ENCODE assay signal across 31 cellular contexts in genomic region chr14:69579476-69579875, GRCh38. TPM values are rescaled to one million over a fixed set of nuclear protein-coding genes. Genes with fewer than 3 reads are reported as not detected.
"Had no signal": no experiment of that assay in that cellular context is flagged by ENCODE, and none has a peak within 500 bp of the region (broad histone marks: within the 10 kb centered on the region; RNA-seq: fewer than 3 reads in every experiment).

No MANE protein-coding gene starts in this region.

- H3K27ac Mint-ChIP-seq: activated naive CD4-positive, alpha-beta T cell treated with anti-CD3 and anti-CD28 coated beads, Interleukin-2, amount 10 ng/mL, durations not matched to agents 7 days and 5 days; activated naive CD8-positive, alpha-beta T cell treated with anti-CD3 and anti-CD28 coated beads, Interleukin-2, amount 10 ng/mL, durations not matched to agents 7 days and 5 days; activated T-helper 1 cell treated with anti-CD3 and anti-CD28 coated beads, Interleukin-12 subunit alpha, Interleukin-12 subunit beta, Interleukin-2, Interleukin-4 antibody, amounts not matched to agents 30 ng/mL and 10 ng/mL and 1 ng/mL, durations not matched to agents 14 hours and 24 hours and 36 hours; endodermal cell; naive B cell; stimulated activated memory B cell treated with anti-CD40 and anti-IgM and Interleukin-4, amounts not matched to agents 10 μg/mL and 1 μg/mL and 100 μg/mL, for 72 hours; T-helper 1 cell treated with Interleukin-12 subunit alpha and Interleukin-12 subunit beta and Interleukin-4 antibody, amounts not matched to agents 30 μg/mL and 1 μg/mL, for 36 hours had no signal

- H3K27ac ChIP-seq: brain microvascular endothelial cell, esophagus muscularis mucosa, heart right ventricle, left lung, pancreas, prostate gland, sigmoid colon, thyroid gland, upper lobe of right lung, VCaP had no signal

- H3K36me3 Mint-ChIP-seq: activated naive CD4-positive, alpha-beta T cell treated with anti-CD3 and anti-CD28 coated beads, Interleukin-2, amount 10 ng/mL, durations not matched to agents 7 days and 5 days; activated naive CD8-positive, alpha-beta T cell treated with anti-CD3 and anti-CD28 coated beads, Interleukin-2, amount 10 ng/mL, durations not matched to agents 7 days and 5 days; naive B cell; stimulated activated memory B cell treated with anti-CD40 and anti-IgM and Interleukin-4, amounts not matched to agents 10 μg/mL and 1 μg/mL and 100 μg/mL, for 72 hours had no signal

- H3K9me3 ChIP-seq: esophagus muscularis mucosa, left lung, pancreas, prostate gland, sigmoid colon, stomach, thyroid gland, upper lobe of right lung had no signal

- DNase-seq: activated CD8-positive, alpha-beta memory T cell treated with anti-CD3 and anti-CD28 coated beads, Interleukin-2, amount 50 U/mL, for 4 hours; activated gamma-delta T cell; activated naive CD8-positive, alpha-beta T cell treated with anti-CD3 and anti-CD28 coated beads, Interleukin-2, amount 10 ng/mL, durations not matched to agents 7 days and 5 days; activated T-cell treated with anti-CD3 and anti-CD28 coated beads, Interleukin-2, amount 50 U/mL, for 1 hour; amniotic stem cell; foreskin melanocyte; heart right ventricle; left lung; naive B cell; retina; sigmoid colon; stimulated activated CD4-positive, alpha-beta T cell treated with anti-CD3 and anti-CD28 coated beads, Interleukin-1b, Interleukin-23, amount 100 ng/mL, for 48 hours; stimulated activated CD4-positive, alpha-beta T cell treated with anti-CD3 and anti-CD28 coated beads, Interleukin-4, amount 100 ng/mL, for 4 hours; stimulated activated CD8-positive, alpha-beta memory T cell treated with anti-CD3 and anti-CD28 coated beads, Interleukin-4, amount 100 ng/mL, for 48 hours; T-helper 9 cell; thyroid gland; upper lobe of right lung had no signal

- H3K36me3 ChIP-seq: brain microvascular endothelial cell, esophagus muscularis mucosa, heart right ventricle, left lung, pancreas, prostate gland, sigmoid colon, stomach, thyroid gland, upper lobe of right lung had no signal

- H3K27me3 ChIP-seq: thyroid gland had no signal

- H3K9me3 Mint-ChIP-seq: activated naive CD4-positive, alpha-beta T cell treated with anti-CD3 and anti-CD28 coated beads, Interleukin-2, amount 10 ng/mL, durations not matched to agents 7 days and 5 days; activated naive CD8-positive, alpha-beta T cell treated with anti-CD3 and anti-CD28 coated beads, Interleukin-2, amount 10 ng/mL, durations not matched to agents 7 days and 5 days; activated T-helper 1 cell treated with anti-CD3 and anti-CD28 coated beads, Interleukin-12 subunit alpha, Interleukin-12 subunit beta, Interleukin-2, Interleukin-4 antibody, amounts not matched to agents 30 ng/mL and 10 ng/mL and 1 ng/mL, durations not matched to agents 14 hours and 24 hours and 36 hours; naive B cell; stimulated activated memory B cell treated with anti-CD40 and anti-IgM and Interleukin-4, amounts not matched to agents 10 μg/mL and 1 μg/mL and 100 μg/mL, for 72 hours; T-helper 1 cell treated with Interleukin-12 subunit alpha and Interleukin-12 subunit beta and Interleukin-4 antibody, amounts not matched to agents 30 μg/mL and 1 μg/mL, for 36 hours had no signal

- H3K4me3 Mint-ChIP-seq: activated naive CD4-positive, alpha-beta T cell treated with anti-CD3 and anti-CD28 coated beads, Interleukin-2, amount 10 ng/mL, durations not matched to agents 7 days and 5 days; activated naive CD8-positive, alpha-beta T cell treated with anti-CD3 and anti-CD28 coated beads, Interleukin-2, amount 10 ng/mL, durations not matched to agents 7 days and 5 days; activated T-helper 1 cell treated with anti-CD3 and anti-CD28 coated beads, Interleukin-12 subunit alpha, Interleukin-12 subunit beta, Interleukin-2, Interleukin-4 antibody, amounts not matched to agents 30 ng/mL and 10 ng/mL and 1 ng/mL, durations not matched to agents 14 hours and 24 hours and 36 hours; endodermal cell; naive B cell; stimulated activated memory B cell treated with anti-CD40 and anti-IgM and Interleukin-4, amounts not matched to agents 10 μg/mL and 1 μg/mL and 100 μg/mL, for 72 hours; T-helper 1 cell treated with Interleukin-12 subunit alpha and Interleukin-12 subunit beta and Interleukin-4 antibody, amounts not matched to agents 30 μg/mL and 1 μg/mL, for 36 hours had no signal

- H3K4me3 ChIP-seq: esophagus muscularis mucosa, heart right ventricle, left lung, lung, pancreas, prostate gland, sigmoid colon, stomach, thyroid gland, upper lobe of right lung had no signal

RNA-seq across cellular contexts. Expression of gene CCDC177, which starts 4.8 kb away (rescaled TPM):
- total RNA-seq: activated naive CD8-positive, alpha-beta T cell treated with anti-CD3 and anti-CD28 coated beads, Interleukin-2, amount 10 ng/mL, durations not matched to agents 7 days and 5 days; astrocyte; esophagus muscularis mucosa; glomerular endothelial cell; heart right ventricle; left lung; lung; pancreas; sigmoid colon; thyroid gland; upper lobe of right lung had no signal
- polyA plus RNA-seq: pancreas, sigmoid colon had no signal
